In the genomic region with DNA sequence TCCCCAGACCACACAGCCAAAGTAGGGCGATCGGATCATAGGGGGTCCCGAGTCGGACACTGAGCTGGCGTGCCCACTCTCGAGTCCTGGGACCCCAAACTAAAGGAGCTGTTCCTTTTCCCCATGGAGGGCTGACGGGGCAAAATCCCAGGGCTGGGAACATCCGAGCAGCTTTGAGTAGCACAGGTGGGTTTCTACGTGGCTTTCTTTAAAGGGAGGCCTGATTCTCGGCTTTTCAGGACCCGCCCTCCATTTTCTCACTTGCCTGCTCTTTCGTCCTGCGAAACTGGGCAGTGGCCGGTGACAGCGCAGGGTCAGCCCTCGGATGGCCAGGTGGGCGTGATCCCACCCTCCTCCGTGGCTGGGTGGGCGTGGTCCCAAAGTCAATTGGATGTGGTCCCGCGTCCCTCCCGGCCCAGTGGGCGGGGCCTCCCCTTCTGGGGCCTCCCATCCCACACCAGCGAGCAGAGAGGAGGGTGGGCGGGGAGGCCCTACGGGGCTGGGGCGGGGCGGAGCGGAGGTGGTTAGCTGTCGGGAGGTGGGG, we compare ENCODE assay signal across 1 cellular context.
TF ChIP-seq lines count a peak whose summit lies in the region.

No MANE protein-coding gene starts in this region.

TF ChIP-seq in WTC11, 78 proteins besides CTCF, POLR2A, EP300 and RAD21 (continued from another document):
- TF ChIP-seq, protein P1, sequence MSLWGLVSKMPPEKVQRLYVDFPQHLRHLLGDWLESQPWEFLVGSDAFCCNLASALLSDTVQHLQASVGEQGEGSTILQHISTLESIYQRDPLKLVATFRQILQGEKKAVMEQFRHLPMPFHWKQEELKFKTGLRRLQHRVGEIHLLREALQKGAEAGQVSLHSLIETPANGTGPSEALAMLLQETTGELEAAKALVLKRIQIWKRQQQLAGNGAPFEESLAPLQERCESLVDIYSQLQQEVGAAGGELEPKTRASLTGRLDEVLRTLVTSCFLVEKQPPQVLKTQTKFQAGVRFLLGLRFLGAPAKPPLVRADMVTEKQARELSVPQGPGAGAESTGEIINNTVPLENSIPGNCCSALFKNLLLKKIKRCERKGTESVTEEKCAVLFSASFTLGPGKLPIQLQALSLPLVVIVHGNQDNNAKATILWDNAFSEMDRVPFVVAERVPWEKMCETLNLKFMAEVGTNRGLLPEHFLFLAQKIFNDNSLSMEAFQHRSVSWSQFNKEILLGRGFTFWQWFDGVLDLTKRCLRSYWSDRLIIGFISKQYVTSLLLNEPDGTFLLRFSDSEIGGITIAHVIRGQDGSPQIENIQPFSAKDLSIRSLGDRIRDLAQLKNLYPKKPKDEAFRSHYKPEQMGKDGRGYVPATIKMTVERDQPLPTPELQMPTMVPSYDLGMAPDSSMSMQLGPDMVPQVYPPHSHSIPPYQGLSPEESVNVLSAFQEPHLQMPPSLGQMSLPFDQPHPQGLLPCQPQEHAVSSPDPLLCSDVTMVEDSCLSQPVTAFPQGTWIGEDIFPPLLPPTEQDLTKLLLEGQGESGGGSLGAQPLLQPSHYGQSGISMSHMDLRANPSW (CRISPR knock-in tag; conservative IDR thresholded peaks at IDR 0.05; ENCODE audit: low read depth) = no peak
- TF ChIP-seq, protein P2, sequence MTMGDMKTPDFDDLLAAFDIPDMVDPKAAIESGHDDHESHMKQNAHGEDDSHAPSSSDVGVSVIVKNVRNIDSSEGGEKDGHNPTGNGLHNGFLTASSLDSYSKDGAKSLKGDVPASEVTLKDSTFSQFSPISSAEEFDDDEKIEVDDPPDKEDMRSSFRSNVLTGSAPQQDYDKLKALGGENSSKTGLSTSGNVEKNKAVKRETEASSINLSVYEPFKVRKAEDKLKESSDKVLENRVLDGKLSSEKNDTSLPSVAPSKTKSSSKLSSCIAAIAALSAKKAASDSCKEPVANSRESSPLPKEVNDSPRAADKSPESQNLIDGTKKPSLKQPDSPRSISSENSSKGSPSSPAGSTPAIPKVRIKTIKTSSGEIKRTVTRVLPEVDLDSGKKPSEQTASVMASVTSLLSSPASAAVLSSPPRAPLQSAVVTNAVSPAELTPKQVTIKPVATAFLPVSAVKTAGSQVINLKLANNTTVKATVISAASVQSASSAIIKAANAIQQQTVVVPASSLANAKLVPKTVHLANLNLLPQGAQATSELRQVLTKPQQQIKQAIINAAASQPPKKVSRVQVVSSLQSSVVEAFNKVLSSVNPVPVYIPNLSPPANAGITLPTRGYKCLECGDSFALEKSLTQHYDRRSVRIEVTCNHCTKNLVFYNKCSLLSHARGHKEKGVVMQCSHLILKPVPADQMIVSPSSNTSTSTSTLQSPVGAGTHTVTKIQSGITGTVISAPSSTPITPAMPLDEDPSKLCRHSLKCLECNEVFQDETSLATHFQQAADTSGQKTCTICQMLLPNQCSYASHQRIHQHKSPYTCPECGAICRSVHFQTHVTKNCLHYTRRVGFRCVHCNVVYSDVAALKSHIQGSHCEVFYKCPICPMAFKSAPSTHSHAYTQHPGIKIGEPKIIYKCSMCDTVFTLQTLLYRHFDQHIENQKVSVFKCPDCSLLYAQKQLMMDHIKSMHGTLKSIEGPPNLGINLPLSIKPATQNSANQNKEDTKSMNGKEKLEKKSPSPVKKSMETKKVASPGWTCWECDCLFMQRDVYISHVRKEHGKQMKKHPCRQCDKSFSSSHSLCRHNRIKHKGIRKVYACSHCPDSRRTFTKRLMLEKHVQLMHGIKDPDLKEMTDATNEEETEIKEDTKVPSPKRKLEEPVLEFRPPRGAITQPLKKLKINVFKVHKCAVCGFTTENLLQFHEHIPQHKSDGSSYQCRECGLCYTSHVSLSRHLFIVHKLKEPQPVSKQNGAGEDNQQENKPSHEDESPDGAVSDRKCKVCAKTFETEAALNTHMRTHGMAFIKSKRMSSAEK (CRISPR knock-in tag; IDR thresholded peaks at IDR 0.05; ENCODE audit: borderline replicate concordance) = no peak
- TF ChIP-seq ZNF121 (CRISPR knock-in tag; IDR thresholded peaks at IDR 0.05) (peak; percentile 77), TEAD4 (CRISPR knock-in tag; IDR thresholded peaks at IDR 0.05) (no peak), ZNF317 (CRISPR knock-in tag; IDR thresholded peaks at IDR 0.05; ENCODE audit: borderline replicate concordance, low read depth) (no peak), NFYB (CRISPR knock-in tag; conservative IDR thresholded peaks at IDR 0.05; ENCODE audit: low read depth) (0 out of 2 replicates have a peak, but pooled peaks have one; percentile 10), NR3C1 (CRISPR knock-in tag; conservative IDR thresholded peaks at IDR 0.05; ENCODE audit: low read depth) (no peak), GRHL2 (CRISPR knock-in tag; IDR thresholded peaks at IDR 0.05; ENCODE audit: insufficient replicate concordance, severe bottlenecking) (no peak), SP1 (CRISPR knock-in tag; conservative IDR thresholded peaks at IDR 0.05) (peak; percentile 87), PRRX2 (CRISPR knock-in tag; IDR thresholded peaks at IDR 0.05) (no peak)
- TF ChIP-seq, protein P3, sequence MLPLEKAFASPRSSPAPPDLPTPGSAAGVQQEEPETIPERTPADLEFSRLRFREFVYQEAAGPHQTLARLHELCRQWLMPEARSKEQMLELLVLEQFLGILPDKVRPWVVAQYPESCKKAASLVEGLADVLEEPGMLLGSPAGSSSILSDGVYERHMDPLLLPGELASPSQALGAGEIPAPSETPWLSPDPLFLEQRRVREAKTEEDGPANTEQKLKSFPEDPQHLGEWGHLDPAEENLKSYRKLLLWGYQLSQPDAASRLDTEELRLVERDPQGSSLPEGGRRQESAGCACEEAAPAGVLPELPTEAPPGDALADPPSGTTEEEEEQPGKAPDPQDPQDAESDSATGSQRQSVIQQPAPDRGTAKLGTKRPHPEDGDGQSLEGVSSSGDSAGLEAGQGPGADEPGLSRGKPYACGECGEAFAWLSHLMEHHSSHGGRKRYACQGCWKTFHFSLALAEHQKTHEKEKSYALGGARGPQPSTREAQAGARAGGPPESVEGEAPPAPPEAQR (CRISPR knock-in tag; IDR thresholded peaks at IDR 0.05) = no peak
- TF ChIP-seq, protein P4, sequence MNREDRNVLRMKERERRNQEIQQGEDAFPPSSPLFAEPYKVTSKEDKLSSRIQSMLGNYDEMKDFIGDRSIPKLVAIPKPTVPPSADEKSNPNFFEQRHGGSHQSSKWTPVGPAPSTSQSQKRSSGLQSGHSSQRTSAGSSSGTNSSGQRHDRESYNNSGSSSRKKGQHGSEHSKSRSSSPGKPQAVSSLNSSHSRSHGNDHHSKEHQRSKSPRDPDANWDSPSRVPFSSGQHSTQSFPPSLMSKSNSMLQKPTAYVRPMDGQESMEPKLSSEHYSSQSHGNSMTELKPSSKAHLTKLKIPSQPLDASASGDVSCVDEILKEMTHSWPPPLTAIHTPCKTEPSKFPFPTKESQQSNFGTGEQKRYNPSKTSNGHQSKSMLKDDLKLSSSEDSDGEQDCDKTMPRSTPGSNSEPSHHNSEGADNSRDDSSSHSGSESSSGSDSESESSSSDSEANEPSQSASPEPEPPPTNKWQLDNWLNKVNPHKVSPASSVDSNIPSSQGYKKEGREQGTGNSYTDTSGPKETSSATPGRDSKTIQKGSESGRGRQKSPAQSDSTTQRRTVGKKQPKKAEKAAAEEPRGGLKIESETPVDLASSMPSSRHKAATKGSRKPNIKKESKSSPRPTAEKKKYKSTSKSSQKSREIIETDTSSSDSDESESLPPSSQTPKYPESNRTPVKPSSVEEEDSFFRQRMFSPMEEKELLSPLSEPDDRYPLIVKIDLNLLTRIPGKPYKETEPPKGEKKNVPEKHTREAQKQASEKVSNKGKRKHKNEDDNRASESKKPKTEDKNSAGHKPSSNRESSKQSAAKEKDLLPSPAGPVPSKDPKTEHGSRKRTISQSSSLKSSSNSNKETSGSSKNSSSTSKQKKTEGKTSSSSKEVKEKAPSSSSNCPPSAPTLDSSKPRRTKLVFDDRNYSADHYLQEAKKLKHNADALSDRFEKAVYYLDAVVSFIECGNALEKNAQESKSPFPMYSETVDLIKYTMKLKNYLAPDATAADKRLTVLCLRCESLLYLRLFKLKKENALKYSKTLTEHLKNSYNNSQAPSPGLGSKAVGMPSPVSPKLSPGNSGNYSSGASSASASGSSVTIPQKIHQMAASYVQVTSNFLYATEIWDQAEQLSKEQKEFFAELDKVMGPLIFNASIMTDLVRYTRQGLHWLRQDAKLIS (CRISPR knock-in tag; IDR thresholded peaks at IDR 0.05; ENCODE audit: borderline replicate concordance) = no peak
- TF ChIP-seq, protein P5, sequence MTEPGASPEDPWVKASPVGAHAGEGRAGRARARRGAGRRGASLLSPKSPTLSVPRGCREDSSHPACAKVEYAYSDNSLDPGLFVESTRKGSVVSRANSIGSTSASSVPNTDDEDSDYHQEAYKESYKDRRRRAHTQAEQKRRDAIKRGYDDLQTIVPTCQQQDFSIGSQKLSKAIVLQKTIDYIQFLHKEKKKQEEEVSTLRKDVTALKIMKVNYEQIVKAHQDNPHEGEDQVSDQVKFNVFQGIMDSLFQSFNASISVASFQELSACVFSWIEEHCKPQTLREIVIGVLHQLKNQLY (CRISPR knock-in tag; IDR thresholded peaks at IDR 0.05) = no peak
